1 cellular context compared by ENCODE assay signal in the genomic region with DNA sequence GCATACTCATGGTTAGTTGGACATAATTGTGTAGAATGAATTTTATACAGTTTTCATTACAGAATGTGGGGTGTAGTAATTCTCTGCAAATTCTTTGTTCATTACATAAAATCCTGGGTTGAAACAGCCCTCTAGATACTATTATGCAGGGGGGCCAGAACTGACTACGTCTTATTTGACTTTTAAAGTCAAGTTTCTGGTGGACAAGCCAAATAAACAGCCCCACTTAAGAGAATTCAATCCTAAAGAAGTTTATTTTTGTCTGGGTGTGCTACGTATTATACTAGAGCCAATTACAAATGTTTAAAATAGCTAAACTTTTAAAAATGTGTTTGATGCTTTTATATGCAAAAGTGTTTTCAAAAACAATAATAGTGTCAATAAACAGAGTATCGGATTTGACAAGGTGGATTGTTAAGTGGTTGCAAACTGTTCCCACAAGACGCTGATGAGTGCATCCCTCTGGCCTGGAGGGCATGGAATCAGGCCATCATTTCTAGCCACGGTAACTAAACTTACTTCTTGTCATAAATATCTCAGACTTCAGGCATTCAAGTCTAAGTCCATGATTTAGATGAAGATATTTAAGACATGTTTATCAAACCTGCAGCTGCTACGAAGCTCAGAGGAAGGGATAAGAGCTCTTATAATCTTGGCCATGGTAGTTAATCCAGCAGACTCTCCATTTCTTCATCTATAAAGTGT.
TF ChIP-seq lines count a peak whose summit lies in the region.

No MANE protein-coding gene starts in this region.

TF ChIP-seq in SK-N-SH treated with all-trans-retinoic acid at 6 μM for 48 hours, 23 proteins besides CTCF, POLR2A, EP300 and RAD21 (continued from another document):
- TF ChIP-seq ZNF8 (CRISPR knock-in tag; IDR thresholded peaks at IDR 0.05) = no peak
- TF ChIP-seq CSRNP3 (CRISPR knock-in tag; IDR thresholded peaks at IDR 0.05) = no peak
- no peak for TF ChIP-seq TOX (CRISPR knock-in tag; IDR thresholded peaks at IDR 0.05; ENCODE audit: borderline replicate concordance)
- no peak for TF ChIP-seq GLIS3 (CRISPR knock-in tag; IDR thresholded peaks at IDR 0.05)
- TF ChIP-seq TCF4 (CRISPR knock-in tag; IDR thresholded peaks at IDR 0.05; ENCODE audit: borderline replicate concordance) = no peak
- TF ChIP-seq BACH2 (CRISPR knock-in tag; IDR thresholded peaks at IDR 0.05; ENCODE audit: borderline replicate concordance) = no peak
- TF ChIP-seq OSR1 (CRISPR knock-in tag; IDR thresholded peaks at IDR 0.05) = no peak
- no peak for TF ChIP-seq ZC3H10 (CRISPR knock-in tag; IDR thresholded peaks at IDR 0.05)
- TF ChIP-seq, protein P1, sequence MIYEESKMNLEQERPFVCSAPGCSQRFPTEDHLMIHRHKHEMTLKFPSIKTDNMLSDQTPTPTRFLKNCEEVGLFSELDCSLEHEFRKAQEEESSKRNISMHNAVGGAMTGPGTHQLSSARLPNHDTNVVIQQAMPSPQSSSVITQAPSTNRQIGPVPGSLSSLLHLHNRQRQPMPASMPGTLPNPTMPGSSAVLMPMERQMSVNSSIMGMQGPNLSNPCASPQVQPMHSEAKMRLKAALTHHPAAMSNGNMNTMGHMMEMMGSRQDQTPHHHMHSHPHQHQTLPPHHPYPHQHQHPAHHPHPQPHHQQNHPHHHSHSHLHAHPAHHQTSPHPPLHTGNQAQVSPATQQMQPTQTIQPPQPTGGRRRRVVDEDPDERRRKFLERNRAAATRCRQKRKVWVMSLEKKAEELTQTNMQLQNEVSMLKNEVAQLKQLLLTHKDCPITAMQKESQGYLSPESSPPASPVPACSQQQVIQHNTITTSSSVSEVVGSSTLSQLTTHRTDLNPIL (CRISPR knock-in tag; IDR thresholded peaks at IDR 0.05; ENCODE audit: low read depth) = no peak
- no peak for TF ChIP-seq PATZ1 (CRISPR knock-in tag; IDR thresholded peaks at IDR 0.05; ENCODE audit: borderline replicate concordance)
- TF ChIP-seq, protein P2, sequence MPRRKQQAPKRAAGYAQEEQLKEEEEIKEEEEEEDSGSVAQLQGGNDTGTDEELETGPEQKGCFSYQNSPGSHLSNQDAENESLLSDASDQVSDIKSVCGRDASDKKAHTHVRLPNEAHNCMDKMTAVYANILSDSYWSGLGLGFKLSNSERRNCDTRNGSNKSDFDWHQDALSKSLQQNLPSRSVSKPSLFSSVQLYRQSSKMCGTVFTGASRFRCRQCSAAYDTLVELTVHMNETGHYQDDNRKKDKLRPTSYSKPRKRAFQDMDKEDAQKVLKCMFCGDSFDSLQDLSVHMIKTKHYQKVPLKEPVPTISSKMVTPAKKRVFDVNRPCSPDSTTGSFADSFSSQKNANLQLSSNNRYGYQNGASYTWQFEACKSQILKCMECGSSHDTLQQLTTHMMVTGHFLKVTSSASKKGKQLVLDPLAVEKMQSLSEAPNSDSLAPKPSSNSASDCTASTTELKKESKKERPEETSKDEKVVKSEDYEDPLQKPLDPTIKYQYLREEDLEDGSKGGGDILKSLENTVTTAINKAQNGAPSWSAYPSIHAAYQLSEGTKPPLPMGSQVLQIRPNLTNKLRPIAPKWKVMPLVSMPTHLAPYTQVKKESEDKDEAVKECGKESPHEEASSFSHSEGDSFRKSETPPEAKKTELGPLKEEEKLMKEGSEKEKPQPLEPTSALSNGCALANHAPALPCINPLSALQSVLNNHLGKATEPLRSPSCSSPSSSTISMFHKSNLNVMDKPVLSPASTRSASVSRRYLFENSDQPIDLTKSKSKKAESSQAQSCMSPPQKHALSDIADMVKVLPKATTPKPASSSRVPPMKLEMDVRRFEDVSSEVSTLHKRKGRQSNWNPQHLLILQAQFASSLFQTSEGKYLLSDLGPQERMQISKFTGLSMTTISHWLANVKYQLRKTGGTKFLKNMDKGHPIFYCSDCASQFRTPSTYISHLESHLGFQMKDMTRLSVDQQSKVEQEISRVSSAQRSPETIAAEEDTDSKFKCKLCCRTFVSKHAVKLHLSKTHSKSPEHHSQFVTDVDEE (CRISPR knock-in tag; IDR thresholded peaks at IDR 0.05) = no peak
- no peak for TF ChIP-seq POU6F1 (CRISPR knock-in tag; IDR thresholded peaks at IDR 0.05; ENCODE audit: borderline replicate concordance, low read depth)
- TF ChIP-seq ESRRG (CRISPR knock-in tag; IDR thresholded peaks at IDR 0.05) = no peak
- no peak for TF ChIP-seq ZFP30 (CRISPR knock-in tag; IDR thresholded peaks at IDR 0.05)
- no peak for TF ChIP-seq SNAI2 (CRISPR knock-in tag; IDR thresholded peaks at IDR 0.05)
- TF ChIP-seq ZNF565 (CRISPR knock-in tag; conservative IDR thresholded peaks at IDR 0.05; ENCODE audit: low read depth) = no peak
